1 cellular context compared by ENCODE assay signal in the genomic region with DNA sequence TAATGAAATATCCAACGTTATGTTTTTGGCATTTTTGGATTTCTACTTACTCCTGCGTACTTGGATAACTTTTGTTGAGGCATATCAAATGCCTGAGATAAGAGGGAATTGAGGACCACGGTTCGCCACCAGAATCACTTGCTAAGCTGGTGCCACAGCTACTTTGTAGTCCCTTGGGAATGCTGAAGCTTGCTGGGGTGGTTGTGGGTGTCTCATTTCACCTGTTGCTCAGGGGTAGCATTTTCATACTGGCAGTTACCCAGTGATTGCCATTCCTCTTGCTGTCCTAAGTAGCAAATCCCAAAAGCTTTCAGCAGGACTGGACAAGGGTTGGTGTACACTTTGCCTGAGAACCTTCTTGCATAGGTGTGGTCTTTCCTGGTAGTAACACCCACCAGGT.
TF ChIP-seq lines count a peak whose summit lies in the region.

No MANE protein-coding gene starts in this region.

TF ChIP-seq in GM23338, 12 proteins besides CTCF, POLR2A, EP300 and RAD21 (continued from another document):
- TF ChIP-seq EZH2phosphoT487 (IDR thresholded peaks at IDR 0.05; ENCODE audit: unreplicated experiment) = no peak
